8 cellular contexts compared by ENCODE assay signal in the genomic region with DNA sequence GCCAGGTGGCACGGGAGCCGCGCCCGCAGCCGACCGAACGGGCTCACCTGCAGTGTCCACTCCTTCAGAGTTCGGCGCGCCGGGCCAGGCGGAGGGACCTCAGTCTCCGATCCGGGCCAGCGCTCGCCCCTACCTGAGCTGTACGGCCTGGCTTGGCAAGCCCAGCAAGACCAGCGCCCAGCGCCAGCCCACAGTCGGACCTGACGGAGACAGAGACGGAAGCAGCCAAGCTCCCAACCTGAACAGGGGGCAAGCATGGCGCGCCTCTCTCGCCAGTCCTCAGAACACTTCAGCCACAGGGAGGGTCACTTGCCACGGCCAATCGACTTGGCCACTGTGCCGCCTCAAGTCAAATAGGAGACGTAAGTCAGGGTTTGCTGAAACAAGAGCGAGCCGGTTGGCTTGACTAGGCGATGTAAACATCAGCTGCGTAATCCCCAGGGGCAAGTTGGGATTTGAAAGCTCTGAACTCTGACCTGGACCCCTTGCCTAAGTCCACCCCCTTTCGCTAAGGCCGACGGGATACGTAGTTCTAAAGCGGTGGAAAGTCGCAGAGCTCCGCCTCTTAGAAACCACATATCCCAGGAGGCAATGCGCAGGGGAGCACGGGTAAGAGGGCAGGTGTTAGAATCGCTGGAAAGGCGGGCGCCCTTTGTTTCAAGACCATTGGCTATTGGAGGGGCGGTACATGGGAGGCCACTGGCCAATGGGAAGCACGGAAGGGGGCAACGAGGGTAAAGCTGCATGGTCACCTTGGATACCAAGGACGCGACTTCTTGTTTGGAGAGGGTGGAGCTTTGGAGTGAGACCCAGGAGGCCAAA. TPM values are rescaled to one million over a fixed set of nuclear protein-coding genes. Genes with fewer than 3 reads are reported as not detected.
DNase-seq lines count a peak whose midpoint lies in the region; ATAC-seq, FAIRE-seq and TF ChIP-seq lines count a peak whose summit lies in the region.
"Not testable (repeated sequence)": the region's sequence is repeated elsewhere in the genome, so short reads cannot be mapped to it uniquely, and the experiment has no call there.

A gene with protein sequence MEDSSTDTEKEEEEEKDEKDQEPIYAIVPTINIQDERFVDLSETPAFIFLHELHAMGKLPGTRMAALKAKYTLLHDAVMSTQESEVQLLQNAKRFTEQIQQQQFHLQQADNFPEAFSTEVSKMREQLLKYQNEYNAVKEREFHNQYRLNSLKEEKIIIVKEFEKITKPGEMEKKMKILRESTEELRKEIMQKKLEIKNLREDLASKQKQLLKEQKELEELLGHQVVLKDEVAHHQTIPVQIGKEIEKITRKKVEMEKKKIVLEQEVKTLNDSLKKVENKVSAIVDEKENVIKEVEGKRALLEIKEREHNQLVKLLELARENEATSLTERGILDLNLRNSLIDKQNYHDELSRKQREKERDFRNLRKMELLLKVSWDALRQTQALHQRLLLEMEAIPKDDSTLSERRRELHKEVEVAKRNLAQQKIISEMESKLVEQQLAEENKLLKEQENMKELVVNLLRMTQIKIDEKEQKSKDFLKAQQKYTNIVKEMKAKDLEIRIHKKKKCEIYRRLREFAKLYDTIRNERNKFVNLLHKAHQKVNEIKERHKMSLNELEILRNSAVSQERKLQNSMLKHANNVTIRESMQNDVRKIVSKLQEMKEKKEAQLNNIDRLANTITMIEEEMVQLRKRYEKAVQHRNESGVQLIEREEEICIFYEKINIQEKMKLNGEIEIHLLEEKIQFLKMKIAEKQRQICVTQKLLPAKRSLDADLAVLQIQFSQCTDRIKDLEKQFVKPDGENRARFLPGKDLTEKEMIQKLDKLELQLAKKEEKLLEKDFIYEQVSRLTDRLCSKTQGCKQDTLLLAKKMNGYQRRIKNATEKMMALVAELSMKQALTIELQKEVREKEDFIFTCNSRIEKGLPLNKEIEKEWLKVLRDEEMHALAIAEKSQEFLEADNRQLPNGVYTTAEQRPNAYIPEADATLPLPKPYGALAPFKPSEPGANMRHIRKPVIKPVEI (plus strand): TSS at position 756 of the 822 bp plus-strand sequence. CDS start 45,054 bp downstream, outside the sequence.

- CTCF ChIA-PET in AG04449 (lab: Yijun Ruan, JAX): interaction anchor here (0.6 to 1.5 kb wide), 4 partner anchors 126 to 214 kb away, joined by 3 to 16 read pairs (median 8); no protein-coding TSS in a partner anchor

- H3K4me1 ChIP-seq in iPS-20b (ENCODE audit: insufficient read depth, low read length): not testable (repeated sequence)
- peaks cover 4 to 13% (median 12%) of the 10 kb centered on the region in 3 donors for H3K4me1 ChIP-seq in skeletal muscle tissue (ENCODE audit: control insufficient read depth in 3 of 3, insufficient read depth in 3 of 3, low read length in 3 of 3)

- POLR2A ChIA-PET in AG04449 (lab: Yijun Ruan, JAX): interaction anchor here (0.6 to 0.7 kb wide), 2 partner anchors 125 to 153 kb away, joined by 3 to 4 read pairs; no protein-coding TSS in a partner anchor

- H3K9me3 ChIP-seq in WERI-Rb-1 (ENCODE audit: severe bottlenecking); iPS-20b (ENCODE audit: insufficient read depth, low read depth, low read length); skeletal muscle tissue (ENCODE audit: control insufficient read depth in 3 of 3, low read length in 3 of 3): not testable (repeated sequence)

- peak within 1 kb of the TSS; percentile 65 for H3K27ac ChIP-seq in WERI-Rb-1
- not testable (repeated sequence) for H3K27ac ChIP-seq in iPS-20b (ENCODE audit: low read length)
- peak within 1 kb of the TSS; percentile 84 for H3K27ac ChIP-seq in skeletal muscle tissue (ENCODE audit: low read depth, low read length)

- not testable (repeated sequence) for H3K27me3 ChIP-seq in WERI-Rb-1 (ENCODE audit: insufficient read depth, low read depth, severe bottlenecking); bronchial epithelial cell (ENCODE audit: control insufficient read depth, insufficient read depth, low read length); iPS-20b (ENCODE audit: insufficient read depth, low read length); skeletal muscle tissue (ENCODE audit: control insufficient read depth in 3 of 3, insufficient read depth in 3 of 3, low read length in 3 of 3)

- H3K9ac ChIP-seq in iPS-20b (ENCODE audit: low read depth, low read length): peak within 1 kb of the TSS; percentile 51; the same call in 1 of the 2 replicates
- peak within 1 kb of the TSS; percentile 82 to 90 (median 90) for H3K9ac ChIP-seq in skeletal muscle tissue (ENCODE audit: low read depth in 1 of 3, low read length in 3 of 3)

- ATAC-seq in GM18909 (IDR thresholded peaks at IDR 0.05; ENCODE audit: poor library complexity, unreplicated experiment) (peak; percentile 99), HG03175 (IDR thresholded peaks at IDR 0.05; ENCODE audit: unreplicated experiment) (peak; percentile 98)

- H3K4me3 ChIP-seq in AG04449 (ENCODE audit: low read depth, low read length) (peak within 1 kb of the TSS; percentile 71), WERI-Rb-1 (ENCODE audit: low read depth, low read length) (peak within 1 kb of the TSS; percentile 66), bronchial epithelial cell (ENCODE audit: low read depth, low read length) (peak within 1 kb of the TSS; percentile 66), iPS-20b (ENCODE audit: low read length) (peak within 1 kb of the TSS; percentile 84), skeletal muscle tissue (ENCODE audit: low read length in 3 of 3) (peak within 1 kb of the TSS; percentile 83 to 87 (median 85))

- DNase-seq in AG04449 (ENCODE audit: low read depth, low spot score) (peak; percentile 89), NCI-H2227 (lab: John Stamatoyannopoulos, UW; ENCODE audit: unreplicated experiment) (peak; percentile 99), WERI-Rb-1 (peak; percentile 98), bronchial epithelial cell (ENCODE audit: low read depth) (peak; percentile 99)

- H3K36me3 ChIP-seq in WERI-Rb-1; bronchial epithelial cell (ENCODE audit: control insufficient read depth, insufficient read depth, low read length); iPS-20b (ENCODE audit: insufficient read depth, low read depth, low read length); skeletal muscle tissue (ENCODE audit: control insufficient read depth in 3 of 3, insufficient read depth in 3 of 3, low read length in 3 of 3): not testable (repeated sequence)

- not testable (repeated sequence) for FAIRE-seq in bronchial epithelial cell (lab: Jason Lieb, UNC)

- not testable (repeated sequence) for TF ChIP-seq CTCF in AG04449 (IDR thresholded peaks at IDR 0.05; ENCODE audit: insufficient read depth, low read length, missing control alignments); WERI-Rb-1 (IDR thresholded peaks at IDR 0.05; ENCODE audit: low read depth, low read length); bronchial epithelial cell (IDR thresholded peaks at IDR 0.05; ENCODE audit: insufficient read depth, low read length, severe bottlenecking)

RNA-seq across cellular contexts. Expression of the gene that starts here (rescaled TPM):
- total RNA-seq in bronchial epithelial cell (2.1 and 2.4 TPM in 2 replicates), skeletal muscle tissue (16.7 TPM)
